8 cellular contexts compared by ENCODE assay signal in the genomic region with DNA sequence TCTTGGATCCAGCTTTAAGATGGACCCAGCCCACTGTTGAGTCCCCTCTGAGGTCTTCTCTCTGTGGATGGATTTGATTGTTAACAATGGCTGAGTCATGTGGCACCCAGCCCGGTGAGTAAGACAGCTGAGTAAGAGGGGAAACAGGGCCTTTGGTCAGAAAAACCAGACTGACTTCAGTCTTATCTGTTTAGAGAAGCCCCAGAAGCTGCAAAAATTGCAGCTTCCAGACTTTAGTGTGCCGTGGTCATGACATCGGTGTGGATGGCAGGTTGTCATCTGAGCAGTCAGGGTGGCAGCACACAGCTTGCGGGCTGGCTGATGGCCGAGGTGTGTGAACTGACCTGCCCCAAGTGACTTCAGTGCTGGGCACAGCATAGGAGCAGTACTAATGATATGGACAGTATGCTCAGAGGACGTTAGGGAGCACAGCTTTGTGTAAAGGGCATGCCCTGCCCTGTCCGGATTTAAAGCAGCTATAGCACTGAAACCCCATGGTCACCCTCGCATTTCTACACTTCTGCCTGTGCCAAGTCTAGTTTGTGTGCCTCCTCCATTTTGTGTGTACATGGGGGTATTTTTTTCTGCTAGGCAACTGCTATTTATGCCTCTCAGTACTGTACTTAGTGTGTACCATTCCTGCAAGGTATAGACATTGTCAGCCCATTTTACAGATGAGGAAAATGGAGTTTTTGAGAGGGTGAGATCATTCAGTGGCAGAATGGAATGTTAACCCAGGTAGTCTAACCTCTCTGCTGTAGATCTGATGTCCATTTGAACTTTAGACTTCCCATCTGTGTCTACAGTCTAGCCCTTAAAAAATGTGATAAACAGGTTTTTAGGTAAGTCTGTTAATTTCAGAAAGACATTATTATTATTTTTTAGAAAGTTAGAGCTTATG. TPM values are rescaled to one million over a fixed set of nuclear protein-coding genes. Genes with fewer than 3 reads are reported as not detected.
DNase-seq lines count a peak whose midpoint lies in the region; ATAC-seq, FAIRE-seq and TF ChIP-seq lines count a peak whose summit lies in the region.

No MANE protein-coding gene starts in this region.

- H3K4me2 ChIP-seq in K562 (ENCODE audit: insufficient read depth, low read length) = peak overlapping the region; percentile 58

- no peaks in the 10 kb centered on the region for H3K27me3 ChIP-seq in K562 (ENCODE audit: control insufficient read depth in 2 of 2, insufficient read depth in 2 of 2, low read length in 2 of 2)

- ATAC-seq in GM18858 (IDR thresholded peaks at IDR 0.05; ENCODE audit: unreplicated experiment) = peak; percentile 47
- peak; percentile 89 for ATAC-seq in K562

- in situ Hi-C loops in K562 (cut with MboI) = no loop called here

- peaks cover 10 to 34% of the 10 kb centered on the region in 2 experiments; a peak in 4 of 5 replicates for H3K4me1 ChIP-seq in K562 (replicated peaks in 1 of 2; ENCODE audit: control insufficient read depth in 2 of 2, insufficient read depth in 2 of 2, low read length in 2 of 2)

- no peak for TF ChIP-seq CTCF in K562 (IDR thresholded peaks at IDR 0.05 in 2 of 3, conservative IDR thresholded peaks at IDR 0.05 in 1 of 3; ENCODE audit: insufficient read depth in 2 of 3, low read depth in 1 of 3, low read length in 3 of 3)

- peak; percentile 37; the same call in 1 of the 2 replicates for TF ChIP-seq EP300 in K562 (IDR thresholded peaks at IDR 0.05; ENCODE audit: low read length)

- no peaks in the 10 kb centered on the region for H3K9me3 ChIP-seq in K562 (replicated peaks; ENCODE audit: control insufficient read depth, insufficient read depth, low read depth, low read length)

- FAIRE-seq in K562 (lab: Jason Lieb, UNC) = peak; percentile 89

- no peak overlapping the region for H2AFZ ChIP-seq in K562 (ENCODE audit: low read depth, low read length)

- H4K20me1 ChIP-seq in K562 (replicated peaks; ENCODE audit: control insufficient read depth, insufficient read depth, low read length) = 0 out of 2 replicates have a peak, but pooled peaks cover 5% of the 10 kb centered on the region

- H3K79me2 ChIP-seq in K562 (ENCODE audit: control insufficient read depth, insufficient read depth, low read length) = peaks cover 52% of the 10 kb centered on the region

- DNase-seq in NCI-H226 (peak; percentile 92), K562 (ENCODE audit: extremely low read depth in 1 of 4, low spot score in 3 of 4) (peak; percentile 37 to 81 (median 52)), kidney glomerular epithelial cell (lab: John Stamatoyannopoulos, UW) (peak; percentile 92), UCSD-AML1 (lab: John Stamatoyannopoulos, UW; ENCODE audit: unreplicated experiment) (no peak), NCI-H2029 (lab: John Stamatoyannopoulos, UW) (no peak), NCI-H748 treated with DMSO at 0.1 percent for 48 hours (lab: John Stamatoyannopoulos, UW) (no peak)
- DNase-seq in stimulated activated CD4-positive, alpha-beta T cell treated with anti-CD3 and anti-CD28 coated beads, Interleukin-15, amount 100 ng/mL, for 24 hours = peak; percentile 57

- TF ChIP-seq POLR2A in K562 (conservative IDR thresholded peaks at IDR 0.05) = no peak

- H3K36me3 ChIP-seq in K562 (ENCODE audit: control insufficient read depth, insufficient read depth, low read length) = no peaks in the 10 kb centered on the region

- no peak for TF ChIP-seq RAD21 in K562 (CRISPR knock-in tag; conservative IDR thresholded peaks at IDR 0.05 in 1 of 2, IDR thresholded peaks at IDR 0.05 in 1 of 2)

- POLR2A ChIA-PET in K562 (lab: Yijun Ruan, JAX) = interaction anchor here (1.0 to 1.1 kb wide), 2 partner anchors 11 kb away, joined by 4 read pairs; no protein-coding TSS in a partner anchor

- intact Hi-C loops in K562 (cut with micrococcal nuclease) = no loop called here

- CTCF ChIA-PET in K562 (lab: Yijun Ruan, JAX; ENCODE audit: low intra/inter-chr PET ratio) = no interaction called here

- peak overlapping the region; percentile 71; the same call in 2 of the 3 replicates for H3K27ac ChIP-seq in K562 (ENCODE audit: extremely low read depth, low read depth, low read length)

- H3K4me3 ChIP-seq in K562 = no peak overlapping the region

- H3K9me1 ChIP-seq in K562 (ENCODE audit: control insufficient read depth, insufficient read depth, low read length) = no peaks in the 10 kb centered on the region

- 18% methylated on average over 8 of the region's 8 CpGs for WGBS in K562 (ENCODE audit: insufficient coverage, low coverage, missing lambda C conversion rate)

- peak overlapping the region in 1 of 2 experiments; percentile 75; a peak in 3 of 4 replicates for H3K9ac ChIP-seq in K562 (ENCODE audit: insufficient read depth in 1 of 2, low read depth in 2 of 2, low read length in 2 of 2)

- no TSS peak for BruUV-seq in K562 (replicated peaks; lab: Mats Ljungman, UMichigan)

TF ChIP-seq in K562, 482 proteins besides CTCF, POLR2A, EP300 and RAD21 (continues in another document):
- peak; percentile 81 for TF ChIP-seq ATF3 (IDR thresholded peaks at IDR 0.05)
- TF ChIP-seq ATF3 (CRISPR knock-in tag; conservative IDR thresholded peaks at IDR 0.05) = no peak
- no peak for TF ChIP-seq HES1 (IDR thresholded peaks at IDR 0.05; ENCODE audit: low read depth)
- TF ChIP-seq, protein P1, sequence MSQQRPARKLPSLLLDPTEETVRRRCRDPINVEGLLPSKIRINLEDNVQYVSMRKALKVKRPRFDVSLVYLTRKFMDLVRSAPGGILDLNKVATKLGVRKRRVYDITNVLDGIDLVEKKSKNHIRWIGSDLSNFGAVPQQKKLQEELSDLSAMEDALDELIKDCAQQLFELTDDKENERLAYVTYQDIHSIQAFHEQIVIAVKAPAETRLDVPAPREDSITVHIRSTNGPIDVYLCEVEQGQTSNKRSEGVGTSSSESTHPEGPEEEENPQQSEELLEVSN (IDR thresholded peaks at IDR 0.05; ENCODE audit: borderline replicate concordance in 1 of 2, extremely low read depth in 1 of 2, insufficient read depth in 1 of 2, insufficient read length in 1 of 2, low read depth in 1 of 2, low read length in 1 of 2, poor library complexity in 1 of 2, severe bottlenecking in 1 of 2) = no peak
- TF ChIP-seq BRD9 (IDR thresholded peaks at IDR 0.05; ENCODE audit: low read depth, partially characterized antibody) = no peak
- TF ChIP-seq, protein P2, sequence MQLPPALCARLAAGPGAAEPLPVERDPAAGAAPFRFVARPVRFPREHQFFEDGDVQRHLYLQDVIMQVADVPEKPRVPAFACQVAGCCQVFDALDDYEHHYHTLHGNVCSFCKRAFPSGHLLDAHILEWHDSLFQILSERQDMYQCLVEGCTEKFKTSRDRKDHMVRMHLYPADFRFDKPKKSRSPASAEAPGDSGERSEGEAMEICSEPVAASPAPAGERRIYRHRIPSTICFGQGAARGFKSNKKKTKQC (CRISPR knock-in tag; IDR thresholded peaks at IDR 0.05) = no peak
- no peak for TF ChIP-seq WHSC1 (IDR thresholded peaks at IDR 0.05; ENCODE audit: low read length)
- TF ChIP-seq MAX (CRISPR knock-in tag; IDR thresholded peaks at IDR 0.05) = no peak
- peak; percentile 51 for TF ChIP-seq MAFG (tag; conservative IDR thresholded peaks at IDR 0.05)
- no peak for TF ChIP-seq BCL6 (CRISPR knock-in tag; IDR thresholded peaks at IDR 0.05)
- no peak for TF ChIP-seq RBM39 (optimal IDR thresholded peaks at IDR 0.05; ENCODE audit: low read depth, low read length)
- no peak for TF ChIP-seq RBFOX2 (IDR thresholded peaks at IDR 0.05; ENCODE audit: low read depth, low read length)
- TF ChIP-seq C11orf30 (IDR thresholded peaks at IDR 0.05; ENCODE audit: low read depth) = peak; percentile 75
- no peak for TF ChIP-seq GATAD2A (IDR thresholded peaks at IDR 0.05)
- no peak for TF ChIP-seq HEY1 (CRISPR knock-in tag; IDR thresholded peaks at IDR 0.05; ENCODE audit: borderline replicate concordance)
- no peak for TF ChIP-seq L3MBTL2 (IDR thresholded peaks at IDR 0.05)

RNA-seq across cellular contexts. Expression of gene FLNB, which starts 44.4 kb away (rescaled TPM):
- 104 and 176 TPM in 2 replicates for total RNA-seq in K562 (2011; cell fraction: chromatin; rRNA removed; ENCODE audit: low replicate concordance)
- total RNA-seq in K562 (2011; cell fraction: nucleolus; rRNA removed) = 86.7 and 89.5 TPM in 2 replicates
- total RNA-seq in K562 (2011; cell fraction: nucleoplasm; rRNA removed) = 74.4 and 75.0 TPM in 2 replicates
- total RNA-seq in K562 (2014; rRNA removed) (27.6 and 37.5 TPM in 2 replicates), K562 (2014; rRNA removed; fragmentation: Illumina TruSeq; extraction: Trizol) (22.5 and 25.6 TPM in 2 replicates), K562 (2015; rRNA removed; fragmentation: Illumina TruSeq; extraction: Trizol) (27.4 and 27.9 TPM in 2 replicates), K562 (2021) (43.3 and 48.1 TPM in 2 replicates)
- polyA plus RNA-seq in K562 (2011; rRNA removed) (20.3 and 27.7 TPM in 2 replicates), K562 (2014; fragmentation: Illumina TruSeq; extraction: Trizol) (32.2 and 33.4 TPM in 2 replicates), K562 (2014; fragmentation: Nextera tagmentation; extraction: Ambion mirVana) (10 to 100 TPM in 1 of 2 experiments, 1 to 10 TPM in 1; 9.4 to 13.0 TPM), K562 (2014; rRNA removed) (17.0 and 19.0 TPM in 2 replicates)
- 18.4 and 30.1 TPM in 2 replicates for polyA plus RNA-seq in K562 (2011; cell fraction: cytosol; rRNA removed)
- 111 and 183 TPM in 2 replicates for polyA plus RNA-seq in K562 (2011; cell fraction: nucleus; rRNA removed)
- 37.0 and 76.9 TPM in 2 replicates for polyA plus RNA-seq in K562 (2012)
- 75.9 and 104 TPM in 2 replicates for polyA minus RNA-seq in K562 (2011; rRNA and poly(A)+ RNA removed)
- polyA minus RNA-seq in K562 (2011; cell fraction: cytosol; rRNA and poly(A)+ RNA removed) = 66.1 and 94.5 TPM in 2 replicates
- 56.8 and 166 TPM in 2 replicates for polyA minus RNA-seq in K562 (2011; cell fraction: nucleus; rRNA and poly(A)+ RNA removed)

Comparison
In these comparisons a context has a peak if more than half of its experiments do, and no peak if none do; other contexts are left out.
1. DNase-seq: peak in NCI-H226 (single experiment), K562 (4 of 4), kidney glomerular epithelial cell (single experiment) and stimulated activated CD4-positive, alpha-beta T cell treated with anti-CD3 and anti-CD28 coated beads, Interleukin-15, amount 100 ng/mL, for 24 hours (single experiment); none in UCSD-AML1 (single experiment), NCI-H2029 (single experiment) and NCI-H748 treated with DMSO at 0.1 percent for 48 hours (single experiment).